Comparison of ENCODE assay signal across 1 cellular context in genomic region chr6:28537509-28538140, GRCh38.
A peak's percentile ranks its signal among the peaks of the same experiment; 100 is the strongest.
TF ChIP-seq lines count a peak whose summit lies in the region.

No MANE protein-coding gene starts in this region.

TF ChIP-seq in GM23338, 12 proteins besides CTCF, POLR2A, EP300 and RAD21 (continued from another document):
- peak; percentile 48; the same call in 1 of the 2 replicates for TF ChIP-seq ETS1 (IDR thresholded peaks at IDR 0.05)
- peak; percentile 39; the same call in 1 of the 2 replicates for TF ChIP-seq NANOG (IDR thresholded peaks at IDR 0.05; ENCODE audit: borderline replicate concordance)
- TF ChIP-seq POLR2AphosphoS5 (IDR thresholded peaks at IDR 0.05; ENCODE audit: low read depth) = no peak
- TF ChIP-seq EZH2 (IDR thresholded peaks at IDR 0.05; ENCODE audit: low read depth, unreplicated experiment) = no peak
- TF ChIP-seq JUNB (IDR thresholded peaks at IDR 0.05; ENCODE audit: unreplicated experiment) = no peak
- TF ChIP-seq CREB1 (CRISPR knock-in tag; IDR thresholded peaks at IDR 0.05; ENCODE audit: low read depth) = no peak; the same call in 1 of the 2 replicates
